In genomic region chr6:96051555-96051954, GRCh38 we compare ENCODE assay signal across 8 cellular contexts. TPM values are rescaled to one million over a fixed set of nuclear protein-coding genes. Genes with fewer than 3 reads are reported as not detected.
"Had no signal": no experiment of that assay in that cellular context is flagged by ENCODE, and none has a peak within 500 bp of the region (broad histone marks: within the 10 kb centered on the region; RNA-seq: fewer than 3 reads in every experiment).

No MANE protein-coding gene starts in this region.

- H3K27ac Mint-ChIP-seq: IgD-negative memory B cell had no signal

- H3K36me3 Mint-ChIP-seq: IgD-negative memory B cell had no signal

- FAIRE-seq: HepG2, HTR-8/SVneo, K562 had no signal

- ATAC-seq: HepG2, K562 had no signal

- H3K4me1 Mint-ChIP-seq: IgD-negative memory B cell had no signal

- H3K4me3 ChIP-seq: K562 had no signal

- H3K4me3 Mint-ChIP-seq: IgD-negative memory B cell had no signal

- H3K27ac ChIP-seq: HL-60 had no signal

- DNase-seq: IMR-90, KBM-7 had no signal

- H3K27me3 Mint-ChIP-seq: IgD-negative memory B cell had no signal

RNA-seq across cellular contexts. Expression of gene FUT9, which starts 35.8 kb away (rescaled TPM):
- total RNA-seq: HepG2, HT-29, IMR-90, K562 had no signal
- polyA plus RNA-seq: IgD-negative memory B cell, K562 had no signal
